Comparison of ENCODE assay signal across 9 cellular contexts in genomic region chr17:30234954-30235353, GRCh38. TPM values are rescaled to one million over a fixed set of nuclear protein-coding genes. Genes with fewer than 3 reads are reported as not detected.
DNase-seq lines count a peak whose midpoint lies in the region; ATAC-seq and TF ChIP-seq lines count a peak whose summit lies in the region.
"Had no signal": no experiment of that assay in that cellular context is flagged by ENCODE, and none has a peak within 500 bp of the region (broad histone marks: within the 10 kb centered on the region; RNA-seq: fewer than 3 reads in every experiment).

No MANE protein-coding gene starts in this region.

- H3K79me2 ChIP-seq in osteoblast (ENCODE audit: insufficient read depth, low read length) = no peaks in the 10 kb centered on the region

- ATAC-seq in HG03135 (IDR thresholded peaks at IDR 0.05; ENCODE audit: unreplicated experiment) (no peak), GM18519 (IDR thresholded peaks at IDR 0.05; ENCODE audit: low FRiP score, unreplicated experiment) (no peak)

- peak overlapping the region; percentile 65 for H3K4me3 Mint-ChIP-seq in HFFc6
- peak overlapping the region; percentile 64 for H3K4me3 Mint-ChIP-seq in dendritic cell treated with granulocyte-macrophage colony-stimulating factor and Interleukin-4, amounts not matched to agents 40 ng/mL and 50 ng/mL, for 4 days

- H3K27ac Mint-ChIP-seq in HFFc6 = no peak overlapping the region
- no peak overlapping the region for H3K27ac Mint-ChIP-seq in dendritic cell treated with granulocyte-macrophage colony-stimulating factor and Interleukin-4, amounts not matched to agents 40 ng/mL and 50 ng/mL, for 4 days

- TF ChIP-seq CTCF in HFFc6 (IDR thresholded peaks at IDR 0.05) (no peak), osteoblast (IDR thresholded peaks at IDR 0.05; ENCODE audit: extremely low read depth, low read depth, low read length) (no peak)

- H3K27ac ChIP-seq in osteoblast (ENCODE audit: low read depth, low read length) = no peak overlapping the region

- H3K27me3 ChIP-seq in osteoblast (ENCODE audit: insufficient read depth, low read length) = peaks cover 77% of the 10 kb centered on the region

- H3K4me3 ChIP-seq in osteoblast (ENCODE audit: insufficient read depth, low read length) = peak overlapping the region; percentile 68

- peak overlapping the region; percentile 83 for H3K4me2 ChIP-seq in osteoblast (ENCODE audit: insufficient read depth, low read length)

- H3K36me3 ChIP-seq in osteoblast (ENCODE audit: insufficient read depth, low read length) = no peaks in the 10 kb centered on the region

- intact Hi-C loops in dendritic cell treated with granulocyte-macrophage colony-stimulating factor and Interleukin-4, amounts not matched to agents 40 ng/mL and 50 ng/mL, for 4 days (cut with micrococcal nuclease) = loop anchor here (5.0 kb wide), 1 partner anchor 113 kb away; no protein-coding TSS in a partner anchor

- H2AFZ ChIP-seq in osteoblast (ENCODE audit: low read length) = peak overlapping the region; percentile 22

- peaks cover 36% of the 10 kb centered on the region for H3K27me3 Mint-ChIP-seq in HFFc6 (ENCODE audit: insufficient read depth)
- H3K27me3 Mint-ChIP-seq in dendritic cell treated with granulocyte-macrophage colony-stimulating factor and Interleukin-4, amounts not matched to agents 40 ng/mL and 50 ng/mL, for 4 days = peaks cover 76% of the 10 kb centered on the region

- H3K9me3 ChIP-seq in osteoblast (ENCODE audit: low read depth, low read length) = no peaks in the 10 kb centered on the region

- no peaks in the 10 kb centered on the region for H3K36me3 Mint-ChIP-seq in HFFc6 (ENCODE audit: low read depth)
- no peaks in the 10 kb centered on the region for H3K36me3 Mint-ChIP-seq in dendritic cell treated with granulocyte-macrophage colony-stimulating factor and Interleukin-4, amounts not matched to agents 40 ng/mL and 50 ng/mL, for 4 days (ENCODE audit: low read depth)

- DNase-seq in DMS79 treated with DMSO at 0.1 percent for 48 hours (lab: John Stamatoyannopoulos, UW) (peak; percentile 64), HFFc6 (no peak), osteoblast (ENCODE audit: insufficient read length, low spot score, missing footprints) (peak; percentile 64), amniotic stem cell (lab: John Stamatoyannopoulos, UW) (no peak), HPDE6-E6E7 (ENCODE audit: extremely low spot score) (no peak)
- DNase-seq: NK-92 treated with Interleukin-12 subunit alpha and Interleukin-12 subunit beta, amount 100 ng/mL, for 24 hours had no signal

- H3K4me1 Mint-ChIP-seq in HFFc6 (ENCODE audit: low read depth) = peaks cover 19% of the 10 kb centered on the region; the same call in 1 of the 2 replicates
- H3K4me1 Mint-ChIP-seq in dendritic cell treated with granulocyte-macrophage colony-stimulating factor and Interleukin-4, amounts not matched to agents 40 ng/mL and 50 ng/mL, for 4 days (ENCODE audit: low read depth) = peaks cover 50% of the 10 kb centered on the region

- no peaks in the 10 kb centered on the region for H4K20me1 ChIP-seq in osteoblast (ENCODE audit: insufficient read depth, low read length)

- no peaks in the 10 kb centered on the region for H3K9me3 Mint-ChIP-seq in HFFc6
- no peaks in the 10 kb centered on the region for H3K9me3 Mint-ChIP-seq in dendritic cell treated with granulocyte-macrophage colony-stimulating factor and Interleukin-4, amounts not matched to agents 40 ng/mL and 50 ng/mL, for 4 days

- peaks cover 19% of the 10 kb centered on the region for H3K4me1 ChIP-seq in osteoblast (ENCODE audit: insufficient read depth, low read length)

RNA-seq across cellular contexts. Expression of gene SLC6A4, which starts 0.5 kb away (rescaled TPM):
- total RNA-seq in HFFc6 (2021; fragmentation: NEBNext Ultra II Directional; extraction: Animal tissue kit (Norgen Biotek cat#: 25700)) = not detected
- 0.36 TPM in 1 of 2 replicates, not detected in the other for total RNA-seq in osteoblast

RNA-seq across cellular contexts. Expression of gene BLMH, which starts 56.8 kb away (rescaled TPM):
- 10 to 100 TPM; 20.0 to 24.6 (median 22.4) TPM for total RNA-seq in HFFc6 (2021; fragmentation: NEBNext Ultra II Directional; extraction: Animal tissue kit (Norgen Biotek cat#: 25700))
- total RNA-seq in osteoblast = 36.5 and 39.8 TPM in 2 replicates

Comparison
In these comparisons a context has a peak if more than half of its experiments do, and no peak if none do; other contexts are left out.
1. DNase-seq: peak in DMS79 treated with DMSO at 0.1 percent for 48 hours (single experiment) and osteoblast (single experiment); none in HFFc6 (single experiment), amniotic stem cell (single experiment) and HPDE6-E6E7 (single experiment).